Comparison of ENCODE assay signal across 12 cellular contexts in the genomic region with DNA sequence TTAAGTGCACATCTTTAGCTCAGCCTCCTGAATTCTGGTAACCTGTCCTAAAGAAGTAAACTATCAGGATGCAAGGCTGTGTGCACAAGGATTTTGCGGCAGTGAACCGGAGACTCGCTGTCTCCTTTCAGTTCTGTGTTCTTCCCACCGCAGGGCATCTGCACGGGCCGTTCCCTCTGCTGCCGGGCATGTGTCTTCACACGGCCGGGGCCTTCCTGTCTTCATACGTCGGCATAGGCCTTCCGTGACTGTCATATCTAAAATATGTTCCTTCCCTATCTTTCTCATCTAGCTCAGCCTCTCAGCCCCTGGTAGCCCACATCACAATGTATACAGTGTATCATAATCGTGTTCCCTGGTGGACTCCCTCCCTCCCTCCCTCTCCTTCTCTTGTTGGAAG. TPM values are rescaled to one million over a fixed set of nuclear protein-coding genes. Genes with fewer than 3 reads are reported as not detected.
DNase-seq lines count a peak whose midpoint lies in the region; ATAC-seq, FAIRE-seq and TF ChIP-seq lines count a peak whose summit lies in the region.
"Had no signal": no experiment of that assay in that cellular context is flagged by ENCODE, and none has a peak within 500 bp of the region (broad histone marks: within the 10 kb centered on the region; RNA-seq: fewer than 3 reads in every experiment).

No MANE protein-coding gene starts in this region.

- no peak for TF ChIP-seq RAD21 in H1 (IDR thresholded peaks at IDR 0.05 in 1 of 2, conservative IDR thresholded peaks at IDR 0.05 in 1 of 2; ENCODE audit: low read depth in 2 of 2, low read length in 2 of 2)

- no peak overlapping the region for H4K5ac ChIP-seq in H1 (ENCODE audit: insufficient read length, low read depth, low read length)

- POLR2A ChIA-PET in H1 (lab: Charles Lee; ENCODE audit: partially characterized antibody): interaction anchor here (1.0 to 1.4 kb wide), 5 partner anchors 12 to 57 kb away, joined by 3 to 4 read pairs (median 3); a partner anchor contains a TSS

- H3K79me2 ChIP-seq in H1 (ENCODE audit: control insufficient read depth in 1 of 2, insufficient read depth in 2 of 2, low read length in 2 of 2) (peaks cover 0 to 43% of the 10 kb centered on the region in 2 experiments; a peak in 2 of 4 replicates), hepatocyte (no peaks in the 10 kb centered on the region)

- no peak overlapping the region for H3K4ac ChIP-seq in H1 (replicated peaks; ENCODE audit: insufficient read length, low read depth, low read length)

- H3K27ac ChIP-seq in H1 (ENCODE audit: low read depth, low read length) (no peak overlapping the region), hepatocyte (no peak overlapping the region)
- H3K27ac ChIP-seq: VCaP had no signal

- H3K27me3 ChIP-seq in H1 (replicated peaks in 1 of 4; ENCODE audit: control insufficient read depth in 3 of 4, extremely low read depth in 1 of 4, insufficient read depth in 3 of 4, low read length in 3 of 4) (no peaks in the 10 kb centered on the region), hepatocyte (no peaks in the 10 kb centered on the region)

- no peak overlapping the region for H3K18ac ChIP-seq in H1 (ENCODE audit: extremely low read depth, low read length)

- H3K56ac ChIP-seq in H1 (replicated peaks; ENCODE audit: insufficient read length, low read depth, low read length): no peak overlapping the region

- H2BK15ac ChIP-seq in H1 (ENCODE audit: low read length): no peak overlapping the region

- no peak overlapping the region for H3K14ac ChIP-seq in H1 (ENCODE audit: insufficient read length)

- H4K91ac ChIP-seq in H1 (replicated peaks; ENCODE audit: insufficient read length, low read length): peak overlapping the region; percentile 46

- peak; percentile 54 for ATAC-seq in sciatic nerve
- no peak for ATAC-seq in esophagus mucosa

- no peak overlapping the region for H2AFZ ChIP-seq in H1 (ENCODE audit: low read length)
- no peak overlapping the region for H2AFZ ChIP-seq in hepatocyte

- no peak overlapping the region for H4K8ac ChIP-seq in H1 (ENCODE audit: extremely low read depth, insufficient read depth, low read length)

- H3K36me3 ChIP-seq in H1 (ENCODE audit: control insufficient read depth in 2 of 4, insufficient read depth in 4 of 4, low read length in 3 of 4) (no peaks in the 10 kb centered on the region), hepatocyte (replicated peaks; ENCODE audit: insufficient read depth, low read depth) (no peaks in the 10 kb centered on the region)

- H4K20me1 ChIP-seq in H1 (replicated peaks in 1 of 2; ENCODE audit: control insufficient read depth in 1 of 2, insufficient read depth in 2 of 2, low read length in 2 of 2) (peaks cover 0 to 6% of the 10 kb centered on the region in 2 experiments), hepatocyte (ENCODE audit: insufficient read depth, poor library complexity, severe bottlenecking) (no peaks in the 10 kb centered on the region)

- TF ChIP-seq POLR2A in H1 (IDR thresholded peaks at IDR 0.05; ENCODE audit: control extremely low read depth in 1 of 2, low read depth in 2 of 2, low read length in 2 of 2): no peak

- intact Hi-C loops in sciatic nerve (cut with DNase I): no loop called here

- no peaks in the 10 kb centered on the region for H3K9me3 ChIP-seq in H1 (ENCODE audit: insufficient read depth in 2 of 2, low read depth in 1 of 2, low read length in 1 of 2)
- H3K9me3 ChIP-seq in hepatocyte (ENCODE audit: low read depth): no peaks in the 10 kb centered on the region

- 91% methylated on average over 12 of the region's 13 CpGs; no CpG with 5 or more reads in 1 of the 2 experiments for WGBS in H1 (ENCODE audit: extremely low coverage in 1 of 2, insufficient coverage in 1 of 2, insufficient read length in 1 of 2, insufficient replicate concordance in 2 of 2, low coverage in 1 of 2, low lambda C conversion rate in 2 of 2, missing lambda C conversion rate in 1 of 2), 2 experiments
- WGBS in hepatocyte (ENCODE audit: low lambda C conversion rate, missing lambda C conversion rate): 75% methylated on average over 13 of the region's 13 CpGs

- H3K4me1 ChIP-seq in H1 (replicated peaks in 1 of 4; ENCODE audit: control insufficient read depth in 3 of 4, insufficient read depth in 4 of 4, low read length in 3 of 4): peaks cover 13 to 34% (median 16%) of the 10 kb centered on the region in 4 experiments
- peaks cover 6% of the 10 kb centered on the region for H3K4me1 ChIP-seq in hepatocyte (ENCODE audit: insufficient read depth)

- no peak for TF ChIP-seq EP300 in H1 (IDR thresholded peaks at IDR 0.05; ENCODE audit: borderline replicate concordance in 1 of 2, low read depth in 2 of 2, low read length in 2 of 2)

- H3K79me1 ChIP-seq in H1 (ENCODE audit: low read depth, low read length): peaks cover 8% of the 10 kb centered on the region

- FAIRE-seq in H1 (lab: Jason Lieb, UNC): no peak

- DNase-seq in NOMO-1 treated with DMSO at 0.1 percent for 48 hours (lab: John Stamatoyannopoulos, UW; ENCODE audit: unreplicated experiment) (peak; percentile 72), H1 (ENCODE audit: low read depth in 1 of 2, low spot score in 2 of 2) (no peak), sciatic nerve (ENCODE audit: low spot score) (no peak), NCI-H526 (lab: John Stamatoyannopoulos, UW) (no peak), hepatocyte (ENCODE audit: low spot score) (no peak), NCI-H2227 (lab: John Stamatoyannopoulos, UW; ENCODE audit: unreplicated experiment) (no peak)
- DNase-seq: NCI-H345 had no signal

- H3K9ac ChIP-seq in H1 (replicated peaks in 1 of 4; ENCODE audit: extremely low read depth in 1 of 4, low read depth in 3 of 4, low read length in 3 of 4): no peak overlapping the region

- H3K23ac ChIP-seq in H1 (ENCODE audit: insufficient read length): no peak overlapping the region

- peak overlapping the region; percentile 18; the same call in 1 of the 2 replicates for H2BK12ac ChIP-seq in H1 (ENCODE audit: low read depth, low read length)

- peak overlapping the region; percentile 38; the same call in 1 of the 2 replicates for H2BK5ac ChIP-seq in H1 (ENCODE audit: low read depth, low read length)

- 0 out of 2 replicates have a peak overlapping the region, but pooled peaks have one; percentile 75 for H2AK5ac ChIP-seq in H1 (ENCODE audit: low read depth, low read length)

- H2BK20ac ChIP-seq in H1 (ENCODE audit: low read length): no peak overlapping the region

- H3K23me2 ChIP-seq in H1 (ENCODE audit: low read depth, low read length): peaks cover 3% of the 10 kb centered on the region; the same call in 1 of the 2 replicates

- H3K4me3 ChIP-seq in GM12875 (ENCODE audit: low read depth, low read length) (peak overlapping the region; percentile 13), H1 (ENCODE audit: extremely low read depth in 1 of 4, insufficient read depth in 2 of 4, low read depth in 3 of 4, low read length in 4 of 4) (no peak overlapping the region), hepatocyte (no peak overlapping the region)
- H3K4me3 ChIP-seq: skin epidermis had no signal

- no peaks in the 10 kb centered on the region for H3K9me2 ChIP-seq in hepatocyte (replicated peaks; ENCODE audit: insufficient read depth)

- TF ChIP-seq CTCF in GM12875 (IDR thresholded peaks at IDR 0.05; ENCODE audit: borderline replicate concordance, insufficient read depth, low read depth, low read length) (no peak), H1 (IDR thresholded peaks at IDR 0.05; ENCODE audit: control extremely low read depth in 1 of 3, insufficient read depth in 1 of 3, low read depth in 1 of 3, low read length in 3 of 3) (no peak), hepatocyte (IDR thresholded peaks at IDR 0.05; ENCODE audit: poor library complexity) (no peak)

- CTCF ChIA-PET in H1 (lab: Charles Lee; ENCODE audit: partially characterized antibody): interaction anchor here (0.8 to 4.2 kb wide), 7 partner anchors 9 to 42 kb away, joined by 3 to 29 read pairs (median 4); a partner anchor contains a TSS

- H3K4me2 ChIP-seq in H1 (ENCODE audit: insufficient read depth in 1 of 2, low read depth in 2 of 2, low read length in 2 of 2): no peak overlapping the region; a peak in 1 of 4 replicates
- H3K4me2 ChIP-seq in hepatocyte: no peak overlapping the region

- H2BK120ac ChIP-seq in H1 (replicated peaks; ENCODE audit: low read depth, low read length): no peak overlapping the region

TF ChIP-seq in H1, 55 proteins besides CTCF, POLR2A, EP300 and RAD21 (continues in another document):
- TF ChIP-seq CEBPB (IDR thresholded peaks at IDR 0.05; ENCODE audit: low read depth, low read length): no peak
- no peak for TF ChIP-seq SP2 (IDR thresholded peaks at IDR 0.05; ENCODE audit: low read length)
- no peak for TF ChIP-seq JUN (IDR thresholded peaks at IDR 0.05; ENCODE audit: low read depth, low read length)
- TF ChIP-seq, protein P1, sequence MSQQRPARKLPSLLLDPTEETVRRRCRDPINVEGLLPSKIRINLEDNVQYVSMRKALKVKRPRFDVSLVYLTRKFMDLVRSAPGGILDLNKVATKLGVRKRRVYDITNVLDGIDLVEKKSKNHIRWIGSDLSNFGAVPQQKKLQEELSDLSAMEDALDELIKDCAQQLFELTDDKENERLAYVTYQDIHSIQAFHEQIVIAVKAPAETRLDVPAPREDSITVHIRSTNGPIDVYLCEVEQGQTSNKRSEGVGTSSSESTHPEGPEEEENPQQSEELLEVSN (IDR thresholded peaks at IDR 0.05): no peak

RNA-seq across cellular contexts. Expression of a gene that starts 16.4 kb away (rescaled TPM):
- total RNA-seq in H1 (2021; fragmentation: NEBNext Ultra II Directional; extraction: Animal tissue kit (Norgen Biotek cat#: 25700)): 31.8 and 32.8 TPM in 2 replicates
- polyA plus RNA-seq in H1 (2011; rRNA removed) (13.3 and 23.2 TPM in 2 replicates), hepatocyte (1.1 and 1.3 TPM in 2 replicates)
- 20.2 TPM for polyA plus RNA-seq in H1 (2011; cell fraction: cytosol; rRNA removed)
- polyA plus RNA-seq in H1 (2011; cell fraction: nucleus; rRNA removed): 40.0 TPM
- polyA plus RNA-seq in H1 (2012, experiment 1 of 2): 16.7 to 24.5 TPM (median 21.7 TPM) in 4 replicates
- polyA plus RNA-seq in H1 (2012, experiment 2 of 2): 17.2 TPM
- polyA plus RNA-seq in H1 (2013, experiment 1 of 2): 14.7 TPM
- 15.6 TPM for polyA plus RNA-seq in H1 (2013, experiment 2 of 2)
- polyA minus RNA-seq in H1 (2011; rRNA and poly(A)+ RNA removed): 15.4 and 21.3 TPM in 2 replicates
- polyA minus RNA-seq in H1 (2011; cell fraction: cytosol; rRNA and poly(A)+ RNA removed): 16.5 TPM
- polyA minus RNA-seq in H1 (2011; cell fraction: nucleus; rRNA and poly(A)+ RNA removed): 13.8 TPM
- total RNA-seq in sciatic nerve (7.8 TPM), hepatocyte (1.1 and 2.2 TPM in 2 replicates), esophagus mucosa (4.6 TPM)

RNA-seq across cellular contexts. Expression of a gene that starts 53.5 kb away (rescaled TPM):
- 6.3 and 7.3 TPM in 2 replicates for total RNA-seq in H1 (2021; fragmentation: NEBNext Ultra II Directional; extraction: Animal tissue kit (Norgen Biotek cat#: 25700))
- polyA plus RNA-seq in H1 (2011; rRNA removed) (2.0 and 5.0 TPM in 2 replicates), hepatocyte (not detected in 2 replicates)
- polyA plus RNA-seq in H1 (2011; cell fraction: cytosol; rRNA removed): 4.8 TPM
- 3.7 TPM for polyA plus RNA-seq in H1 (2011; cell fraction: nucleus; rRNA removed)
- polyA plus RNA-seq in H1 (2012, experiment 1 of 2): 2.3 to 2.6 TPM (median 2.5 TPM) in 4 replicates
- polyA plus RNA-seq in H1 (2012, experiment 2 of 2): 2.1 TPM
- 25.4 TPM for polyA plus RNA-seq in H1 (2013, experiment 1 of 2)
- polyA plus RNA-seq in H1 (2013, experiment 2 of 2): 29.4 TPM
- polyA minus RNA-seq in H1 (2011; rRNA and poly(A)+ RNA removed): 2.7 and 6.4 TPM in 2 replicates
- polyA minus RNA-seq in H1 (2011; cell fraction: cytosol; rRNA and poly(A)+ RNA removed): 2.6 TPM
- 1.2 TPM for polyA minus RNA-seq in H1 (2011; cell fraction: nucleus; rRNA and poly(A)+ RNA removed)
- total RNA-seq in sciatic nerve (not detected), hepatocyte (not detected in 2 replicates), esophagus mucosa (0.48 TPM)
- total RNA-seq: HT1080 had no signal
